In genomic region chr4:88911246-88912212, GRCh38 we compare ENCODE assay signal across 15 cellular contexts.
A peak's percentile ranks its signal among the peaks of the same experiment; 100 is the strongest.
DNase-seq lines count a peak whose midpoint lies in the region; ATAC-seq lines count a peak whose summit lies in the region.
"Had no signal": no experiment of that assay in that cellular context is flagged by ENCODE, and none has a peak within 500 bp of the region (broad histone marks: within the 10 kb centered on the region; RNA-seq: fewer than 3 reads in every experiment).

No MANE protein-coding gene starts in this region.

- no peak overlapping the region for H3K4me3 Mint-ChIP-seq in activated naive CD4-positive, alpha-beta T cell treated with anti-CD3 and anti-CD28 coated beads for 36 hours
- H3K4me3 Mint-ChIP-seq in stimulated activated naive CD8-positive, alpha-beta T cell treated with anti-CD3 and anti-CD28 coated beads, Interleukin-15, amount 100 ng/mL, for 72 hours, result no peak overlapping the region
- H3K4me3 Mint-ChIP-seq: CD8-positive, alpha-beta memory T cell; GM23338; H9 had no signal

- H3K9me3 Mint-ChIP-seq in activated naive CD4-positive, alpha-beta T cell treated with anti-CD3 and anti-CD28 coated beads for 36 hours, result no peaks in the 10 kb centered on the region
- no peaks in the 10 kb centered on the region for H3K9me3 Mint-ChIP-seq in stimulated activated naive CD8-positive, alpha-beta T cell treated with anti-CD3 and anti-CD28 coated beads, Interleukin-15, amount 100 ng/mL, for 72 hours
- H3K9me3 Mint-ChIP-seq: GM23338, H9 had no signal

- peak; percentile 36 to 71 for ATAC-seq in activated CD4-positive, CD25-positive, alpha-beta regulatory T cell treated with anti-CD3 and anti-CD28 coated beads, Interleukin-2, amount 50 U/mL, for 24 hours
- peak; percentile 40 for ATAC-seq in stimulated activated naive CD8-positive, alpha-beta T cell treated with anti-CD3 and anti-CD28 coated beads, Interleukin-15, amount 100 ng/mL, for 72 hours
- ATAC-seq in stimulated activated naive CD8-positive, alpha-beta T cell treated with anti-CD3 and anti-CD28 coated beads, Interleukin-15, Interleukin-2, amounts not matched to agents 100 U/mL and 50 U/mL, for 24 hours, result no peak
- no peak for ATAC-seq in GM21360 (IDR thresholded peaks at IDR 0.05; ENCODE audit: unreplicated experiment)
- ATAC-seq: GM23338 had no signal

- no peaks in the 10 kb centered on the region for H3K4me1 Mint-ChIP-seq in activated naive CD4-positive, alpha-beta T cell treated with anti-CD3 and anti-CD28 coated beads for 36 hours (ENCODE audit: low read depth)
- no peaks in the 10 kb centered on the region for H3K4me1 Mint-ChIP-seq in stimulated activated naive CD8-positive, alpha-beta T cell treated with anti-CD3 and anti-CD28 coated beads, Interleukin-15, amount 100 ng/mL, for 72 hours
- H3K4me1 Mint-ChIP-seq: CD8-positive, alpha-beta memory T cell; GM23338; H9 had no signal

- no peaks in the 10 kb centered on the region for H3K36me3 Mint-ChIP-seq in activated naive CD4-positive, alpha-beta T cell treated with anti-CD3 and anti-CD28 coated beads for 36 hours (ENCODE audit: low read depth)
- H3K36me3 Mint-ChIP-seq: CD8-positive, alpha-beta memory T cell had no signal

- CTCF ChIA-PET in activated naive CD4-positive, alpha-beta T cell treated with anti-CD3 and anti-CD28 coated beads for 36 hours (lab: Charles Lee), result interaction anchor here (0.7 kb wide), 1 partner anchor 111 kb away, joined by 3 read pairs; no protein-coding TSS in a partner anchor

- H3K27ac Mint-ChIP-seq in activated naive CD4-positive, alpha-beta T cell treated with anti-CD3 and anti-CD28 coated beads for 36 hours, result no peak overlapping the region
- no peak overlapping the region for H3K27ac Mint-ChIP-seq in stimulated activated naive CD8-positive, alpha-beta T cell treated with anti-CD3 and anti-CD28 coated beads, Interleukin-15, amount 100 ng/mL, for 72 hours
- H3K27ac Mint-ChIP-seq: CD8-positive, alpha-beta memory T cell; GM23338; H9 had no signal

- H3K27me3 Mint-ChIP-seq in activated naive CD4-positive, alpha-beta T cell treated with anti-CD3 and anti-CD28 coated beads for 36 hours (ENCODE audit: low read depth), result no peaks in the 10 kb centered on the region
- H3K27me3 Mint-ChIP-seq in stimulated activated naive CD8-positive, alpha-beta T cell treated with anti-CD3 and anti-CD28 coated beads, Interleukin-15, amount 100 ng/mL, for 72 hours, result no peaks in the 10 kb centered on the region

- DNase-seq in activated CD4-positive, CD25-positive, alpha-beta regulatory T cell (lab: John Stamatoyannopoulos, UW), result no peak
- DNase-seq in activated naive CD4-positive, alpha-beta T cell treated with anti-CD3 and anti-CD28 coated beads for 36 hours, result peak; percentile 41
- DNase-seq in activated naive CD4-positive, alpha-beta T cell treated with Interleukin-2 at 50 U/mL for 16 hours, result no peak
- DNase-seq in stimulated activated naive CD8-positive, alpha-beta T cell treated with anti-CD3 and anti-CD28 coated beads, Interleukin-15, amount 100 ng/mL, for 72 hours, result no peak
- DNase-seq in stimulated activated naive CD8-positive, alpha-beta T cell treated with anti-CD3 and anti-CD28 coated beads, Interleukin-15, Interleukin-2, amounts not matched to agents 100 U/mL and 50 U/mL, for 24 hours, result no peak
- no peak for DNase-seq in 8988T
- DNase-seq: AML-193; Caco-2; CD8-positive, alpha-beta memory T cell; DMS53; GF-D8; H9 had no signal

- intact Hi-C loops in activated naive CD4-positive, alpha-beta T cell treated with anti-CD3 and anti-CD28 coated beads for 36 hours (cut with micrococcal nuclease), result loop anchor here (1.0 to 5.0 kb wide), 2 partner anchors 53 to 376 kb away; no protein-coding TSS in a partner anchor

Comparison
In these comparisons a context has a peak if more than half of its experiments do, and no peak if none do; other contexts are left out.
1. ATAC-seq: peak in activated CD4-positive, CD25-positive, alpha-beta regulatory T cell treated with anti-CD3 and anti-CD28 coated beads, Interleukin-2, amount 50 U/mL, for 24 hours (2 of 2) and stimulated activated naive CD8-positive, alpha-beta T cell treated with anti-CD3 and anti-CD28 coated beads, Interleukin-15, amount 100 ng/mL, for 72 hours (single experiment); none in stimulated activated naive CD8-positive, alpha-beta T cell treated with anti-CD3 and anti-CD28 coated beads, Interleukin-15, Interleukin-2, amounts not matched to agents 100 U/mL and 50 U/mL, for 24 hours (single experiment) and GM21360 (single experiment).